ENCODE assay signal across 8 cellular contexts in the genomic region with DNA sequence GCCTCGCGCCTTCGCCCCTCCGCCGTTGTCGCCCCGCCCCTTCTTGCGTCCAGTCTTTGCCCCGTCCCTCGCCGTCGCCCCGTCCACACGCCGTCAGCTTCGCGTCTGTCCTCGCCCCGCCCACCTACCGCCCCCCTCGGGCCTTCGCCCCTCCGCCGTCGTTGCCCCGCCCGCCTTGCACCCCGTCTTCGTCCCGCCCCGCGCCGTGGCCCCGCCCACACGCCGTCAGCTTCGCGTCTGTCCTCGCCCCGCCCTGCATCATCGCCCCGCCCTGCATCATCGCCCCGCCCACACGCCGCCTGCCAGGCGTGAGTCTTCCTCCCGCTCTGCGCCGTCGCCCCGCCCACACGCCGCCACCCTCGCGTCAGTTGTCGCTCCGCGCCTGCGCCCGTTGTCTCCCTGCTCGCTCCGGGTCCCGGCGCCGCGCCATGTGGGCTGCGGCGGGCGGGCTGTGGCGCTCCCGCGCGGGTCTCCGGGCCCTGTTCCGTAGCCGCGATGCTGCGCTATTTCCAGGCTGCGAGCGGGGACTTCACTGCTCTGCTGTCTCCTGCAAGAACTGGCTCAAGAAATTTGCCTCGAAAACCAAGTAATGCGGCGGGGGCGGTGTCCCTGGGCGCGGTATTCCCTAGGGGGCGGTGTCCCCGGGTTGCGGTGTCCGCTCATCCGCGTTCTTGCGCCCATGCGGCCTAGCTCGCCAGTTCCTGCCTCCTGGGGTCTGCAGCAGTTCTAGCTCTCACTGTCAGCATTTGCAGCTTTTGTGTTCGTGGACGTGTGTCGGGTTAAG. TPM values are rescaled to one million over a fixed set of nuclear protein-coding genes. Genes with fewer than 3 reads are reported as not detected.
DNase-seq lines count a peak whose midpoint lies in the region; ATAC-seq and TF ChIP-seq lines count a peak whose summit lies in the region.

TSS of gene RBFA (plus strand) at position 367 of the 784 bp plus-strand sequence. CDS start at position 429, 62 bp downstream.

- H3K4me3 ChIP-seq in GM08714 (ENCODE audit: low read length) (peak within 1 kb of the TSS; percentile 83), NB4 (ENCODE audit: low read depth, low read length) (peak within 1 kb of the TSS; percentile 90), SK-N-MC (peak within 1 kb of the TSS; percentile 92), testis (peak within 1 kb of the TSS; percentile 78 to 92)

- H3K27ac ChIP-seq in SK-N-MC (peak within 1 kb of the TSS; percentile 46; the same call in 1 of the 2 replicates), testis (peak within 1 kb of the TSS; percentile 90 to 92)

- no peaks in the 10 kb centered on the region for H3K27me3 ChIP-seq in testis

- ATAC-seq in HG02571 (IDR thresholded peaks at IDR 0.05; ENCODE audit: unreplicated experiment) (peak; percentile 71), omental fat pad (ENCODE audit: low FRiP score) (peak; percentile 97)

- peak within 1 kb of the TSS; percentile 92 for H3K9ac ChIP-seq in SK-N-MC (ENCODE audit: insufficient read length)

- peaks cover 10% of the 10 kb centered on the region for H3K4me1 ChIP-seq in testis

- intact Hi-C loops in testis (cut with DNase I; ENCODE audit: low total_unique reads), result no loop called here

- no peaks in the 10 kb centered on the region; the same call in 1 of the 2 replicates for H3K36me3 ChIP-seq in SK-N-MC (ENCODE audit: insufficient read depth, low read length)
- no peaks in the 10 kb centered on the region for H3K36me3 ChIP-seq in testis (ENCODE audit: low read depth, missing control alignments)

- no peaks in the 10 kb centered on the region for H3K9me3 ChIP-seq in SK-N-MC (ENCODE audit: low read depth, low read length)
- no peaks in the 10 kb centered on the region for H3K9me3 ChIP-seq in testis

- DNase-seq in NB4 (ENCODE audit: low read depth) (peak; percentile 97), SK-N-MC (ENCODE audit: low read depth, low spot score) (peak; percentile 78), glomerular endothelial cell (ENCODE audit: extremely low read depth, low read depth, low spot score) (peak; percentile 61), omental fat pad (ENCODE audit: low spot score) (peak; percentile 99), testis (peak; percentile 99)
- DNase-seq in activated naive CD4-positive, alpha-beta T cell treated with anti-CD3 and anti-CD28 coated beads, Interleukin-2, amount 50 U/mL, for 16 hours, result peak; percentile 100

- TF ChIP-seq CTCF in NB4 (IDR thresholded peaks at IDR 0.05; ENCODE audit: low read depth, low read length) (no peak), omental fat pad (IDR thresholded peaks at IDR 0.05) (no peak), testis (IDR thresholded peaks at IDR 0.05) (peak in 2 of 3 experiments; percentile 39 to 53)

- 1% methylated on average over 66 to 98 of the region's 99 CpGs for WGBS in testis, 2 donors

- TF ChIP-seq POLR2A in NB4 (IDR thresholded peaks at IDR 0.05; ENCODE audit: extremely low read depth, insufficient read length) (peak; percentile 73), testis (IDR thresholded peaks at IDR 0.05) (no peak)

RNA-seq across cellular contexts. Expression of gene RBFA, which starts in this region (rescaled TPM):
- total RNA-seq in glomerular endothelial cell (30.0 and 39.2 TPM in 2 replicates), omental fat pad (10 to 100 TPM; 26.3 to 45.3 (median 32.8) TPM), testis (10 to 100 TPM; 57.0 to 57.6 TPM)
- 25.9 TPM for polyA plus RNA-seq in testis (ENCODE audit: insufficient read depth, low read depth, low replicate concordance)

Comparison
In these comparisons a context has a peak if more than half of its experiments do, and no peak if none do; other contexts are left out.
1. Peak in every context shown above with its lines: DNase-seq, ATAC-seq, H3K4me3 ChIP-seq and H3K27ac ChIP-seq.
2. CTCF ChIP-seq: peak in testis (2 of 3); none in NB4 (single experiment) and omental fat pad (0 of 3).